In the genomic region with DNA sequence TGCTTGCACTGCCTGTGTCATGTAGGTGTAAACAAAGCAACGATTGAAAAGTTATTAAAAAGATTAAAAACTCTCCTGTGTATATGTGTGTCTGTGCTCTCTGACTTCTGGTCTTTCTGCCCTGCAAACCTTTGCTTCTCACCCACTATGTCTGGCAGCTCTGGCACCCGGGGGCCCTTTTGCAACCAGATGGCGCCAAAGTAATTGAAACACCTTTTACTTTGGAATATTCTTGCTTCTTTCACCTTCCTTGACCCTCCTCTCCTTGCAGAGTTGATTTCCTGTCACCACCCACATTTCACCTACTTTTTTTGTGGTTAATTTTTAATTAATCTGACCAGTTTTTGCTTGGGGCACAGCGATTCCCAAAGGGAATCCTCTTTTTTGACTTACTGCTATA, we compare ENCODE assay signal across 13 cellular contexts.
DNase-seq lines count a peak whose midpoint lies in the region; ATAC-seq, FAIRE-seq and TF ChIP-seq lines count a peak whose summit lies in the region.
"Had no signal": no experiment of that assay in that cellular context is flagged by ENCODE, and none has a peak within 500 bp of the region (broad histone marks: within the 10 kb centered on the region; RNA-seq: fewer than 3 reads in every experiment).

No MANE protein-coding gene starts in this region.

- H2AFZ ChIP-seq in HepG2 (ENCODE audit: low read length): no peak overlapping the region

- peaks cover 21% of the 10 kb centered on the region for H3K4me1 ChIP-seq in BE2C
- no peaks in the 10 kb centered on the region for H3K4me1 ChIP-seq in HepG2 (ENCODE audit: insufficient read depth, low read length)
- no peaks in the 10 kb centered on the region for H3K4me1 ChIP-seq in prostate gland (replicated peaks)
- H3K4me1 ChIP-seq in left lung: peaks cover 6% of the 10 kb centered on the region in 2 donors
- H3K4me1 ChIP-seq in heart right ventricle: peaks cover 0 to 57% (median 15%) of the 10 kb centered on the region in 9 donors

- FAIRE-seq in HepG2 (lab: Jason Lieb, UNC): no peak
- FAIRE-seq: GM19239 had no signal

- ATAC-seq in HepG2 (peak; percentile 39; the same call in 2 of the 3 replicates), left lung (no peak), heart right ventricle (no peak)
- ATAC-seq: effector memory CD8-positive, alpha-beta T cell had no signal

- H3K27me3 ChIP-seq in BE2C (no peaks in the 10 kb centered on the region), HepG2 (ENCODE audit: control insufficient read depth in 1 of 2, insufficient read depth in 2 of 2, low read length in 2 of 2) (no peaks in the 10 kb centered on the region), prostate gland (replicated peaks; ENCODE audit: insufficient read depth) (no peaks in the 10 kb centered on the region), left lung (no peaks in the 10 kb centered on the region), heart right ventricle (no peaks in the 10 kb centered on the region)

- in situ Hi-C loops in HepG2 (cut with HindIII; ENCODE audit: extremely low pct_ligation_motif_present, low pct_unique_long_range_greater_than_20kb): loop anchor here (5.0 kb wide), 1 partner anchor 746 kb away; no protein-coding TSS in a partner anchor

- no peaks in the 10 kb centered on the region for H3K79me2 ChIP-seq in HepG2 (ENCODE audit: insufficient read depth, low read length)

- H3K9ac ChIP-seq in HepG2 (ENCODE audit: insufficient read depth, low read depth, low read length): no peak overlapping the region

- H3K9me3 ChIP-seq in BE2C: no peaks in the 10 kb centered on the region
- H3K9me3 ChIP-seq in HepG2 (ENCODE audit: low read length): no peaks in the 10 kb centered on the region
- H3K9me3 ChIP-seq in prostate gland: no peaks in the 10 kb centered on the region
- no peaks in the 10 kb centered on the region for H3K9me3 ChIP-seq in left lung
- no peaks in the 10 kb centered on the region for H3K9me3 ChIP-seq in heart right ventricle

- TF ChIP-seq CTCF in BE2C (IDR thresholded peaks at IDR 0.05; ENCODE audit: low read depth, low read length) (peak; percentile 33), VCaP (conservative IDR thresholded peaks at IDR 0.05) (peak; percentile 44; the same call in 1 of the 2 replicates), HepG2 (CRISPR knock-in tag; IDR thresholded peaks at IDR 0.05) (no peak), prostate gland (IDR thresholded peaks at IDR 0.05) (peak in 1 of 4 experiments; percentile 12), left lung (IDR thresholded peaks at IDR 0.05) (no peak), heart right ventricle (IDR thresholded peaks at IDR 0.05) (peak in 2 of 9 donors; percentile 12 to 24)

- H3K36me3 ChIP-seq in BE2C (peaks cover 25% of the 10 kb centered on the region), HepG2 (replicated peaks in 1 of 2; ENCODE audit: control insufficient read depth in 1 of 2, insufficient read depth in 2 of 2, low read length in 2 of 2) (peaks cover 21 to 57% of the 10 kb centered on the region in 2 experiments; a peak in 4 of 5 replicates), prostate gland (no peaks in the 10 kb centered on the region), left lung (no peaks in the 10 kb centered on the region), heart right ventricle (no peaks in the 10 kb centered on the region)

- intact Hi-C loops in HepG2 (cut with micrococcal nuclease; ENCODE audit: unreplicated experiment) (loop anchor here (5.0 kb wide), 1 partner anchor 1016 kb away; no protein-coding TSS in a partner anchor), prostate gland (cut with DNase I) (no loop called here), left lung (cut with DNase I) (loop anchor here (5.0 to 10.0 kb wide), 2 partner anchors 746 to 753 kb away; no protein-coding TSS in a partner anchor), heart right ventricle (cut with DNase I) (loop anchor here in 7 of 10 donors (5.0 to 10.0 kb wide), 7 partner anchors 109 to 1013 kb away; a partner anchor contains a TSS)

- H3K4me3 ChIP-seq in BE2C (ENCODE audit: low read depth, low read length) (no peak overlapping the region), HepG2 (replicated peaks in 1 of 3; ENCODE audit: insufficient read depth in 1 of 3, low read depth in 2 of 3, low read length in 3 of 3) (no peak overlapping the region), prostate gland (no peak overlapping the region), left lung (no peak overlapping the region), heart right ventricle (peak overlapping the region in 2 of 10 donors; percentile 16 to 25)

- no peak for TF ChIP-seq RAD21 in HepG2 (CRISPR knock-in tag; IDR thresholded peaks at IDR 0.05)

- H3K27ac ChIP-seq in VCaP: peak overlapping the region; percentile 19; the same call in 1 of the 2 replicates
- H3K27ac ChIP-seq in HepG2 (ENCODE audit: extremely low read length, insufficient read depth, low read length): no peak overlapping the region
- H3K27ac ChIP-seq in prostate gland: no peak overlapping the region
- H3K27ac ChIP-seq in left lung: no peak overlapping the region
- H3K27ac ChIP-seq in heart right ventricle: peak overlapping the region in 5 of 10 donors; percentile 3 to 59 (median 49)

- H3K4me2 ChIP-seq in HepG2 (ENCODE audit: low read depth, low read length): no peak overlapping the region

- CTCF ChIA-PET in HepG2 (lab: Yijun Ruan, JAX; ENCODE audit: low intra/inter-chr PET ratio, low total read pairs): interaction anchor here (2.7 kb wide), 1 partner anchor 748 kb away, joined by 25 read pairs; no protein-coding TSS in a partner anchor

- H4K20me1 ChIP-seq in HepG2 (ENCODE audit: insufficient read depth, low read length): no peaks in the 10 kb centered on the region

- POLR2A ChIA-PET in HepG2 (lab: Yijun Ruan, JAX): interaction anchor here (1.3 kb wide), 1 partner anchor 739 kb away, joined by 3 read pairs; a partner anchor contains a TSS

- TF ChIP-seq EP300 in HepG2 (IDR thresholded peaks at IDR 0.05; ENCODE audit: low read depth in 2 of 2, low read length in 2 of 2): no peak
- no peak for TF ChIP-seq EP300 in HepG2 (CRISPR knock-in tag; IDR thresholded peaks at IDR 0.05; ENCODE audit: borderline replicate concordance)

- WGBS in HepG2 (ENCODE audit: low lambda C conversion rate): 68% methylated on average over 4 of the region's 4 CpGs
- 48% methylated on average over 4 of the region's 4 CpGs for WGBS in prostate gland
- 46 to 49% methylated on average over 4 of the region's 4 CpGs for WGBS in heart right ventricle, 2 donors

- DNase-seq in BE2C (no peak), HuH-7 (ENCODE audit: low spot score) (peak; percentile 34), HepG2 (ENCODE audit: low spot score) (no peak), prostate gland (ENCODE audit: low spot score) (no peak), left lung (no peak), GM19238 (ENCODE audit: insufficient read length, low spot score) (no peak), heart right ventricle (no peak)
- DNase-seq: activated B cell treated with CpG ODN at 0.5 μM for 24 hours; activated naive CD4-positive, alpha-beta T cell treated with anti-CD3 and anti-CD28 coated beads for 36 hours; effector memory CD8-positive, alpha-beta T cell; retina had no signal

- TF ChIP-seq POLR2A in HepG2 (IDR thresholded peaks at IDR 0.05; ENCODE audit: insufficient read depth in 1 of 2, low read depth in 2 of 2, low read length in 2 of 2) (no peak), prostate gland (IDR thresholded peaks at IDR 0.05) (no peak)

- BruUV-seq in HepG2 (replicated peaks; lab: Mats Ljungman, UMichigan): no TSS peak

TF ChIP-seq in HepG2, 621 proteins besides CTCF, POLR2A, EP300 and RAD21:
- no peak for TF ChIP-seq ISL2 (CRISPR knock-in tag; IDR thresholded peaks at IDR 0.05)
- TF ChIP-seq, protein P1, sequence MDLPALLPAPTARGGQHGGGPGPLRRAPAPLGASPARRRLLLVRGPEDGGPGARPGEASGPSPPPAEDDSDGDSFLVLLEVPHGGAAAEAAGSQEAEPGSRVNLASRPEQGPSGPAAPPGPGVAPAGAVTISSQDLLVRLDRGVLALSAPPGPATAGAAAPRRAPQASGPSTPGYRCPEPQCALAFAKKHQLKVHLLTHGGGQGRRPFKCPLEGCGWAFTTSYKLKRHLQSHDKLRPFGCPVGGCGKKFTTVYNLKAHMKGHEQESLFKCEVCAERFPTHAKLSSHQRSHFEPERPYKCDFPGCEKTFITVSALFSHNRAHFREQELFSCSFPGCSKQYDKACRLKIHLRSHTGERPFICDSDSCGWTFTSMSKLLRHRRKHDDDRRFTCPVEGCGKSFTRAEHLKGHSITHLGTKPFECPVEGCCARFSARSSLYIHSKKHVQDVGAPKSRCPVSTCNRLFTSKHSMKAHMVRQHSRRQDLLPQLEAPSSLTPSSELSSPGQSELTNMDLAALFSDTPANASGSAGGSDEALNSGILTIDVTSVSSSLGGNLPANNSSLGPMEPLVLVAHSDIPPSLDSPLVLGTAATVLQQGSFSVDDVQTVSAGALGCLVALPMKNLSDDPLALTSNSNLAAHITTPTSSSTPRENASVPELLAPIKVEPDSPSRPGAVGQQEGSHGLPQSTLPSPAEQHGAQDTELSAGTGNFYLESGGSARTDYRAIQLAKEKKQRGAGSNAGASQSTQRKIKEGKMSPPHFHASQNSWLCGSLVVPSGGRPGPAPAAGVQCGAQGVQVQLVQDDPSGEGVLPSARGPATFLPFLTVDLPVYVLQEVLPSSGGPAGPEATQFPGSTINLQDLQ (CRISPR knock-in tag; IDR thresholded peaks at IDR 0.05): no peak
- TF ChIP-seq YY1 (IDR thresholded peaks at IDR 0.05; ENCODE audit: insufficient read depth, insufficient replicate concordance, low read depth, low read length): no peak

Comparison
In these comparisons a context has a peak if more than half of its experiments do, and no peak if none do; other contexts are left out.
1. CTCF ChIP-seq: peak in BE2C (single experiment) and VCaP (single experiment); none in HepG2 (single experiment) and left lung (0 of 2).